In the genomic region with DNA sequence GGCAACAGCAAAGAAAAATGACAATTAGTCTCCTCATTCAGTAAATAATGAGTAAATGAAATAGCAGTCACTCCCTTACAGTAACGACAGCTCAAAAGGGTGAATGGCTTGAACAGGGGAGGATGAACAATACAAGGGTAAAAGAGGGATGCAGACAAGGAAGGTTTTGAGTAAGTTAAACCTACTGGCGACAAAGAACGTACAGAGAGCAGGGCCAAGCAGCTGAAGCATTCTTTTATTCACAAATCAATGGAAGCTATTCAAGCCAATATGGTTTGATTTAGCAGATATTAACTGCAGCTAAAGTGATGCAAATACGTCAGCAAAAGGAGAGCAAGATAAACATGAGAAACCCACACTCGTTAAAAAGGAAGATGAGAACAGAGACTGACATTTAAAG, we compare ENCODE assay signal across 17 cellular contexts.
DNase-seq lines count a peak whose midpoint lies in the region; ATAC-seq and TF ChIP-seq lines count a peak whose summit lies in the region.
"Had no signal": no experiment of that assay in that cellular context is flagged by ENCODE, and none has a peak within 500 bp of the region (broad histone marks: within the 10 kb centered on the region; RNA-seq: fewer than 3 reads in every experiment).

No MANE protein-coding gene starts in this region.

- no peak overlapping the region for H2BK20ac ChIP-seq in H9 (ENCODE audit: low read depth, low read length, poor library complexity, severe bottlenecking)

- no peak overlapping the region for H2AK5ac ChIP-seq in H9 (ENCODE audit: insufficient read length, low read length)

- H4K20me1 ChIP-seq in H9 (ENCODE audit: control insufficient read depth, insufficient read depth, insufficient read length), result no peaks in the 10 kb centered on the region

- ATAC-seq in activated T-helper 17 cell treated with anti-CD3 and anti-CD28 coated beads, Interleukin-2, amount 50 U/mL, for 72 hours (replicated peaks), result peak; percentile 22
- ATAC-seq in HG02571 (IDR thresholded peaks at IDR 0.05; ENCODE audit: unreplicated experiment), result no peak
- ATAC-seq: foreskin keratinocyte, left lung, mucosa of descending colon had no signal

- H2BK5ac ChIP-seq in H9 (ENCODE audit: insufficient read length, low read length), result no peak overlapping the region

- H3K4me1 Mint-ChIP-seq in CD8-positive, alpha-beta memory T cell, result peaks cover 94 to 97% (median 97%) of the 10 kb centered on the region in 3 donors
- H3K4me1 Mint-ChIP-seq in H9 (peaks cover 26 to 41% of the 10 kb centered on the region in 2 experiments), immature natural killer cell (peaks cover 95 to 100% of the 10 kb centered on the region in 2 donors)
- H3K4me1 Mint-ChIP-seq in activated T-helper 17 cell treated with anti-CD3 and anti-CD28 coated beads, Interleukin-2, amount 50 U/mL, for 72 hours, result peaks cover 77% of the 10 kb centered on the region

- H3K4me1 ChIP-seq in CD8-positive, alpha-beta memory T cell (ENCODE audit: insufficient read depth, low read length), result peaks cover 91% of the 10 kb centered on the region
- H3K4me1 ChIP-seq in H9 (ENCODE audit: insufficient read depth, low read length), result peaks cover 7% of the 10 kb centered on the region
- H3K4me1 ChIP-seq: foreskin keratinocyte had no signal

- H3K79me2 ChIP-seq in H9 (ENCODE audit: insufficient read depth, low read length), result no peaks in the 10 kb centered on the region; the same call in 1 of the 2 replicates

- no peak overlapping the region for H4K5ac ChIP-seq in H9 (ENCODE audit: insufficient read length, low read depth, low read length)

- peak overlapping the region; percentile 72 to 99 (median 98) for H3K27ac Mint-ChIP-seq in CD8-positive, alpha-beta memory T cell
- H3K27ac Mint-ChIP-seq in H9 (peak overlapping the region in 2 of 3 experiments; percentile 18 to 64; a peak in 3 of 7 replicates), immature natural killer cell (peak overlapping the region; percentile 86 to 95 (median 91))
- peak overlapping the region; percentile 98 for H3K27ac Mint-ChIP-seq in activated T-helper 17 cell treated with anti-CD3 and anti-CD28 coated beads, Interleukin-2, amount 50 U/mL, for 72 hours

- H4K8ac ChIP-seq in H9 (replicated peaks; ENCODE audit: insufficient read length, low read depth, low read length), result no peak overlapping the region

- no peak overlapping the region for H2AFZ ChIP-seq in H9 (ENCODE audit: low read length)
- H2AFZ ChIP-seq: PC-9 had no signal

- H3T11ph ChIP-seq in H9 (ENCODE audit: low read length), result no peak overlapping the region

- no peak overlapping the region for H2BK12ac ChIP-seq in H9 (ENCODE audit: insufficient read length, low read depth, low read length)

- H3K4me2 ChIP-seq in H9 (ENCODE audit: insufficient read depth, insufficient read length, low read length), result no peak overlapping the region
- H3K4me2 ChIP-seq: PC-9 had no signal

- H2BK15ac ChIP-seq in H9 (ENCODE audit: low read depth, low read length), result no peak overlapping the region

- WGBS in H9 (ENCODE audit: extremely low coverage, insufficient read length, low lambda C conversion rate), result no CpG with 5 or more reads among the region's 5 CpGs

- no peak overlapping the region for H3K14ac ChIP-seq in H9 (ENCODE audit: insufficient read depth, low read length)

- CTCF ChIA-PET in CD8-positive, alpha-beta memory T cell (lab: Charles Lee), result interaction anchor here (1.0 to 2.3 kb wide), 10 partner anchors 10 to 347 kb away, joined by 3 to 10 read pairs (median 6); no protein-coding TSS in a partner anchor

- no peaks in the 10 kb centered on the region for H3K23me2 ChIP-seq in H9 (ENCODE audit: insufficient read length, low read depth, low read length, poor library complexity, severe bottlenecking)

- peak overlapping the region; percentile 3 for H3K27ac ChIP-seq in CD8-positive, alpha-beta memory T cell (ENCODE audit: low read depth, low read length)
- H3K27ac ChIP-seq in H9 (ENCODE audit: insufficient read length, low read depth, low read length), result no peak overlapping the region
- H3K27ac ChIP-seq: foreskin keratinocyte, left lung, PC-9 had no signal

- DNase-seq in CD8-positive, alpha-beta memory T cell, result no peak
- DNase-seq in H9, result no peak
- peak in 1 of 3 donors; percentile 34 for DNase-seq in immature natural killer cell
- DNase-seq in T-helper 9 cell, result no peak
- DNase-seq in C1 segment of cervical spinal cord (lab: John Stamatoyannopoulos, UW), result no peak
- DNase-seq: amygdala, cerebellar nuclear complex, endodermal cell, foreskin keratinocyte, left lung, mucosa of descending colon, NCI-H2107, NCI-H69, PC-9, testis had no signal

- peak overlapping the region; percentile 55 to 89 (median 70) for H3K4me3 Mint-ChIP-seq in CD8-positive, alpha-beta memory T cell
- no peak overlapping the region for H3K4me3 Mint-ChIP-seq in H9
- peak overlapping the region; percentile 89 for H3K4me3 Mint-ChIP-seq in activated T-helper 17 cell treated with anti-CD3 and anti-CD28 coated beads, Interleukin-2, amount 50 U/mL, for 72 hours
- H3K4me3 Mint-ChIP-seq in immature natural killer cell, result peak overlapping the region; percentile 70 to 88 (median 73)
- H3K4me3 Mint-ChIP-seq: endodermal cell had no signal

- no peaks in the 10 kb centered on the region for H3K27me3 ChIP-seq in CD8-positive, alpha-beta memory T cell (ENCODE audit: insufficient read depth, low read length, poor library complexity, severe bottlenecking)
- H3K27me3 ChIP-seq in H9 (ENCODE audit: insufficient read depth, low read length), result no peaks in the 10 kb centered on the region
- H3K27me3 ChIP-seq: foreskin keratinocyte, left lung, testis had no signal

- peaks cover 5 to 38% (median 10%) of the 10 kb centered on the region in 3 donors for H3K36me3 Mint-ChIP-seq in CD8-positive, alpha-beta memory T cell
- H3K36me3 Mint-ChIP-seq in H9 (ENCODE audit: insufficient read depth in 1 of 3, low read depth in 3 of 3) (no peaks in the 10 kb centered on the region), immature natural killer cell (peaks cover 0 to 4% (median 2%) of the 10 kb centered on the region in 3 donors)
- peaks cover 98% of the 10 kb centered on the region for H3K36me3 Mint-ChIP-seq in activated T-helper 17 cell treated with anti-CD3 and anti-CD28 coated beads, Interleukin-2, amount 50 U/mL, for 72 hours (ENCODE audit: low read depth)

- no peaks in the 10 kb centered on the region for H3K27me3 Mint-ChIP-seq in CD8-positive, alpha-beta memory T cell
- H3K27me3 Mint-ChIP-seq in H9 (ENCODE audit: low read depth) (no peaks in the 10 kb centered on the region), immature natural killer cell (ENCODE audit: low read depth in 3 of 3) (peaks cover 0 to 16% (median 8%) of the 10 kb centered on the region in 3 donors)
- no peaks in the 10 kb centered on the region for H3K27me3 Mint-ChIP-seq in activated T-helper 17 cell treated with anti-CD3 and anti-CD28 coated beads, Interleukin-2, amount 50 U/mL, for 72 hours

- no peak overlapping the region for H3K18ac ChIP-seq in H9 (ENCODE audit: insufficient read length, low read depth, low read length)

- no peak for TF ChIP-seq CTCF in H9 (conservative IDR thresholded peaks at IDR 0.05)

- no peaks in the 10 kb centered on the region for H3K36me3 ChIP-seq in CD8-positive, alpha-beta memory T cell (ENCODE audit: insufficient read depth, low read length)
- H3K36me3 ChIP-seq: left lung had no signal

- H3K23ac ChIP-seq in H9 (ENCODE audit: insufficient read length, low read depth, low read length), result no peak overlapping the region

- H2BK120ac ChIP-seq in H9 (ENCODE audit: low read depth, low read length, poor library complexity, severe bottlenecking), result no peak overlapping the region

- no peaks in the 10 kb centered on the region for H3K9me3 ChIP-seq in CD8-positive, alpha-beta memory T cell (ENCODE audit: low read length)
- H3K9me3 ChIP-seq in H9 (ENCODE audit: control insufficient read depth, low read depth, low read length), result no peaks in the 10 kb centered on the region
- H3K9me3 ChIP-seq: left lung, mucosa of descending colon, testis had no signal

- H3K9me3 Mint-ChIP-seq in CD8-positive, alpha-beta memory T cell, result no peaks in the 10 kb centered on the region
- H3K9me3 Mint-ChIP-seq in H9 (no peaks in the 10 kb centered on the region), immature natural killer cell (no peaks in the 10 kb centered on the region)
- H3K9me3 Mint-ChIP-seq in activated T-helper 17 cell treated with anti-CD3 and anti-CD28 coated beads, Interleukin-2, amount 50 U/mL, for 72 hours, result no peaks in the 10 kb centered on the region
- H3K9me3 Mint-ChIP-seq: endodermal cell had no signal

- no peak overlapping the region for H3K9ac ChIP-seq in H9 (ENCODE audit: extremely low read depth, insufficient read length, low read length)

- no peak overlapping the region for H3K4ac ChIP-seq in H9 (ENCODE audit: low read depth, low read length)

- H3K79me1 ChIP-seq in H9 (ENCODE audit: insufficient read depth, low read depth, low read length, poor library complexity, severe bottlenecking), result no peaks in the 10 kb centered on the region

- H4K91ac ChIP-seq in H9 (ENCODE audit: insufficient read length, low read depth, low read length), result no peak overlapping the region

- peak overlapping the region; percentile 23 for H3K4me3 ChIP-seq in CD8-positive, alpha-beta memory T cell (ENCODE audit: low read length)
- H3K4me3 ChIP-seq: left lung, mucosa of descending colon, PC-9, testis had no signal

- H3K56ac ChIP-seq in H9 (ENCODE audit: insufficient read length, low read depth, low read length), result no peak overlapping the region

- POLR2A ChIA-PET in CD8-positive, alpha-beta memory T cell (lab: Charles Lee), result interaction anchor here (0.6 to 8.7 kb wide), 5 partner anchors 12 to 453 kb away, joined by 4 to 80 read pairs (median 5); no protein-coding TSS in a partner anchor

Comparison
In these comparisons a context has a peak if more than half of its experiments do, and no peak if none do; other contexts are left out.
1. H3K27ac Mint-ChIP-seq: peak in every context shown above with its lines; median percentile 98 in CD8-positive, alpha-beta memory T cell; 98 in activated T-helper 17 cell treated with anti-CD3 and anti-CD28 coated beads, Interleukin-2, amount 50 U/mL, for 72 hours; 91 in immature natural killer cell; 41 in H9.
2. H3K4me3 Mint-ChIP-seq: peak in CD8-positive, alpha-beta memory T cell (7 of 7), activated T-helper 17 cell treated with anti-CD3 and anti-CD28 coated beads, Interleukin-2, amount 50 U/mL, for 72 hours (single experiment) and immature natural killer cell (5 of 5); none in H9 (0 of 2).